In genomic region chr11:20964985-20965384, GRCh38 we compare ENCODE assay signal across 22 cellular contexts.
DNase-seq lines count a peak whose midpoint lies in the region; ATAC-seq, FAIRE-seq and TF ChIP-seq lines count a peak whose summit lies in the region.
"Had no signal": no experiment of that assay in that cellular context is flagged by ENCODE, and none has a peak within 500 bp of the region (broad histone marks: within the 10 kb centered on the region; RNA-seq: fewer than 3 reads in every experiment).

No MANE protein-coding gene starts in this region.

- H3K4me3 ChIP-seq in adipocyte (ENCODE audit: low read length) = no peak overlapping the region
- no peak overlapping the region for H3K4me3 ChIP-seq in bronchial epithelial cell (ENCODE audit: low read depth, low read length)
- no peak overlapping the region for H3K4me3 ChIP-seq in MM.1S (ENCODE audit: low read length)
- H3K4me3 ChIP-seq: GM23338 had no signal

- H3K9ac ChIP-seq in adipocyte (ENCODE audit: low read length) (no peak overlapping the region), MM.1S (ENCODE audit: low read length) (no peak overlapping the region)

- no peaks in the 10 kb centered on the region for H3K27me3 ChIP-seq in adipocyte (replicated peaks; ENCODE audit: control insufficient read depth, insufficient read depth, low read length)
- no peaks in the 10 kb centered on the region for H3K27me3 ChIP-seq in bronchial epithelial cell (ENCODE audit: control insufficient read depth, insufficient read depth, low read length)
- no peaks in the 10 kb centered on the region for H3K27me3 ChIP-seq in MM.1S (replicated peaks; ENCODE audit: insufficient read depth, low read length)
- H3K27me3 ChIP-seq: BE2C had no signal

- ATAC-seq in HG02798 (IDR thresholded peaks at IDR 0.05; ENCODE audit: poor library complexity, unreplicated experiment) = no peak
- ATAC-seq: GM23338, HCT116 had no signal

- H3K79me2 ChIP-seq in MM.1S (ENCODE audit: low read length) = no peaks in the 10 kb centered on the region

- no peak for TF ChIP-seq CTCF in bronchial epithelial cell (IDR thresholded peaks at IDR 0.05; ENCODE audit: insufficient read depth, low read length, severe bottlenecking)
- no peak for TF ChIP-seq CTCF in MM.1S (IDR thresholded peaks at IDR 0.05; ENCODE audit: low read length)

- DNase-seq in NCI-H1105 treated with DMSO at 0.1 percent for 48 hours (lab: John Stamatoyannopoulos, UW) (peak; percentile 21), NCI-H1105 (lab: John Stamatoyannopoulos, UW) (no peak), adipocyte (ENCODE audit: low read depth) (peak; percentile 1), bronchial epithelial cell (ENCODE audit: low read depth) (peak; percentile 7), renal cortical epithelial cell (ENCODE audit: low read depth) (peak; percentile 57), foreskin melanocyte (no peak), MM.1S (no peak)
- DNase-seq: BE2C; Caco-2; CD4-positive, CD25-positive, alpha-beta regulatory T cell; GF-D8; KBM-7; NCI-H1092; NCI-H2081 treated with DMSO at 0.1 percent for 48 hours; NCI-H510A; NCI-H774; RPMI8226 had no signal

- no peak overlapping the region for H3K27ac ChIP-seq in MM.1S (ENCODE audit: low read length)
- H3K27ac ChIP-seq: 22Rv1 had no signal

- no peaks in the 10 kb centered on the region for H3F3A ChIP-seq in MM.1S (ENCODE audit: insufficient read depth, low read length)

- no peak overlapping the region for H3K4me2 ChIP-seq in MM.1S (ENCODE audit: low read depth, low read length)
- H3K4me2 ChIP-seq: GM23338 had no signal

- H3K36me3 ChIP-seq in adipocyte (ENCODE audit: control insufficient read depth, insufficient read depth, low read length, severe bottlenecking) (no peaks in the 10 kb centered on the region), bronchial epithelial cell (ENCODE audit: control insufficient read depth, insufficient read depth, low read length) (no peaks in the 10 kb centered on the region), MM.1S (replicated peaks; ENCODE audit: insufficient read depth, low read length) (no peaks in the 10 kb centered on the region)
- H3K36me3 ChIP-seq: BE2C had no signal

- H3K9me2 ChIP-seq in MM.1S (replicated peaks; ENCODE audit: insufficient read depth, low read length) = no peaks in the 10 kb centered on the region

- H3K4me1 ChIP-seq in adipocyte (ENCODE audit: control insufficient read depth, insufficient read depth, low read length) (no peaks in the 10 kb centered on the region), MM.1S (ENCODE audit: low read length) (no peaks in the 10 kb centered on the region)
- H3K4me1 ChIP-seq: BE2C, Caco-2 had no signal

- no peaks in the 10 kb centered on the region for H3K9me3 ChIP-seq in adipocyte (ENCODE audit: control insufficient read depth, low read length)
- no peaks in the 10 kb centered on the region for H3K9me3 ChIP-seq in MM.1S (replicated peaks; ENCODE audit: insufficient read depth, low read length)
- H3K9me3 ChIP-seq: BE2C, Caco-2 had no signal

- H2AFZ ChIP-seq in MM.1S (ENCODE audit: low read length) = no peak overlapping the region

- no peak for FAIRE-seq in bronchial epithelial cell (lab: Jason Lieb, UNC)
- FAIRE-seq: GM19239 had no signal

- no peaks in the 10 kb centered on the region for H4K20me1 ChIP-seq in MM.1S (ENCODE audit: insufficient read depth, low read length)

Comparison
In these comparisons a context has a peak if more than half of its experiments do, and no peak if none do; other contexts are left out.
1. DNase-seq: peak in NCI-H1105 treated with DMSO at 0.1 percent for 48 hours (single experiment), adipocyte (single experiment), bronchial epithelial cell (single experiment) and renal cortical epithelial cell (single experiment); none in NCI-H1105 (single experiment), foreskin melanocyte (single experiment) and MM.1S (single experiment).